18 cellular contexts compared by ENCODE assay signal in the genomic region with DNA sequence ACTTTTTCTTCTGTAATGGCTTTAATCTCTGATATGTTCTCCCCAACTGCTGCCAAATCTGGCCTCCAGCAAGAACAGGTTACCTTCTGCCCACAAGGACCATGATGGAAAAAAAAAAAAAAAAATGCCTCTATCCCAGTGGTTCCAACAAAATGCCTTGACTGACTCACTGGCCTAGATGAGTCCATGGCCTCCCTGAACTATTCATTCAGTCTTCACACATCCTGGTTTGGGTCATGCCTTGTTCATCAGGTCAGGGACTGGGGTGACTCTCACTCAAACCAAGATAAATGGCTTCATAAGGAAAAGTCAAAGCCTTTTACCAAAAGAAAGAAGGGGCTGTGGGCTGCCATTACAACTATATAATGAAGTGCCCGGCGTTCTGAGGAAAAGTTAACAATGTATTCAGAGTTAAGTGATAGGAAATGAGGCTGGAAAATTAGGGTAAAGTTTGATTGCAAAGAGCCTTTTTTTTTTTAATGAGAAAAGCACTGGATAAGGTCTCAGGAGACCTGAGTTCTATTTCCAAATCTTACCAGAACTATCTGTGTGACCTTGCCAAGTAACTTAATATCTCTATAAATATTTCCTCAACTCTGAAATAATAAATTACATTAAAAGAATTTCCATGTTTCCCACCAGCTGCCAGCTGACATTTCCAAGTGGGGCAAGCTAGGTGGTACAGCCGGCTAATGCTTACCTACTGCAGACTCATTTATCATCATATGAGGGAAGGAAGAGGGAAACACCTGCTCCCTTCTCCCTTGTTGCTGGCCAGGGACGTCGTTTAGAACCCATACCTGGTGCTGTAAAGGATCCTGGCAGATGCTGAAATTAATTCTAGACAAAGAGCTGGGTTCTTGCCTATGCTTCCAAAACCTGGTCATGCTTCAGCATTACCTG.
DNase-seq lines count a peak whose midpoint lies in the region; ATAC-seq, FAIRE-seq and TF ChIP-seq lines count a peak whose summit lies in the region.
"Had no signal": no experiment of that assay in that cellular context is flagged by ENCODE, and none has a peak within 500 bp of the region (broad histone marks: within the 10 kb centered on the region; RNA-seq: fewer than 3 reads in every experiment).

No MANE protein-coding gene starts in this region.

- no peak for TF ChIP-seq CTCF in AG10803 (conservative IDR thresholded peaks at IDR 0.05; ENCODE audit: low read length)

- no peak overlapping the region for H3K4me3 ChIP-seq in AG10803 (ENCODE audit: low read length)
- H3K4me3 ChIP-seq: hepatocyte, MG63, neural progenitor cell had no signal

- DNase-seq in AG10803 (ENCODE audit: low read depth) (peak; percentile 29), GM03348 (ENCODE audit: low spot score) (peak; percentile 31), RCC 7860 (ENCODE audit: low spot score) (peak; percentile 58), islet precursor cell (no peak)
- no peak for DNase-seq in central memory CD4-positive, alpha-beta T cell
- DNase-seq: activated CD4-positive, alpha-beta T cell treated with anti-CD3 and anti-CD28 coated beads, Interleukin-2, amount 10 ng/mL, durations not matched to agents 7 days and 5 days; activated naive CD4-positive, alpha-beta T cell treated with anti-CD3 and anti-CD28 coated beads, Interleukin-2, amount 10 ng/mL, durations not matched to agents 7 days and 5 days; AML-193; Calu3; MG63; NCI-H446 treated with DMSO at 0.1 percent for 48 hours; right cardiac atrium; stimulated activated CD4-positive, alpha-beta T cell treated with anti-CD3 and anti-CD28 coated beads, Interleukin-2, amount 100 ng/mL, for 24 hours had no signal

- FAIRE-seq in RCC 7860 (lab: Jason Lieb, UNC) (peak; percentile 62), islet of Langerhans (lab: Jason Lieb, UNC) (peak; percentile 68)
- FAIRE-seq: HTR-8/SVneo had no signal

- no peak for ATAC-seq in GM18517 (IDR thresholded peaks at IDR 0.05; ENCODE audit: unreplicated experiment)
- ATAC-seq: right cardiac atrium had no signal

Comparison
In these comparisons a context has a peak if more than half of its experiments do, and no peak if none do; other contexts are left out.
1. DNase-seq: peak in AG10803 (single experiment), GM03348 (single experiment) and RCC 7860 (single experiment); none in islet precursor cell (single experiment) and central memory CD4-positive, alpha-beta T cell (single experiment).